In the genomic region with DNA sequence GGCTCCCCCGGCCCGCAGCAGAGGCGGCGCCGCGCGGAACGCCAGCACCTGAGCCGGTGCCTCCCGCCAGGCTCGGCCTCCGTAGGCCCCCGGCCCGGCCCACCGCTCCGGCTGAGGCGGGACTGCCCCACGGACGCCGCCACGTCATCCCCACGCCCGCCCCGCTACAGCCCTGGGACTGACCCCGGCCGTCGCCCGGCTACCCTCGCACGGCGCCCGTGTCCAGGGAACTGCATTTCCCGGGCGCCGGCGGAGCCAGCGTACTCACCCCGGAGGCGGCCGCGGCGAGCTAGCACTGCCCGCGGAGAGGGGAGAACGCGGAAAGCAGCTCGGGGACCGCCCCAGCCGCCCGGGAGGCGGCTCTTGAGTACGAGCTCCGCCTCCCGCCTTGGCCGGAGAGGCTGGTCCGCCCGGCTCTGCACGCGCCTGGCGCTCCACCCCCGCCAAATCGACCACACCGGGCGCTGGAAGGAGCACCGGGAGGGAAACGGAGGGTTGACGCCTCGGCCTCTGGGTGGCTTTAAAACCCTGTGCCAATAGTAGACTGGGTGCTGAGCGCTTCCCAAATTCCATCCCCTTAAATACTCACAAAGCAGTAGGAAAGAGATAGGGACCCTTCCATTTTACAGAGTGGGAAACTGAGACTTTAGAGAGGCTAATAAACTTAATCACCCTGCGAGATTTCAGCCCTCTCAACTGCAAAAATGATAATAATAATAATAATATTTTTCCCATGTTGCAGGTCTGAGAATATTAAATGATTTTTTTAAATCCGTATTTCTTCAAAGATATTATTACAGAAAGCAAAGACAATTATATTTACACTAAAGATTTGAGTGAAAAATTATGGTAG, we compare ENCODE assay signal across 8 cellular contexts. TPM values are rescaled to one million over a fixed set of nuclear protein-coding genes. Genes with fewer than 3 reads are reported as not detected.
DNase-seq lines count a peak whose midpoint lies in the region; ATAC-seq, FAIRE-seq and TF ChIP-seq lines count a peak whose summit lies in the region.

A gene with protein sequence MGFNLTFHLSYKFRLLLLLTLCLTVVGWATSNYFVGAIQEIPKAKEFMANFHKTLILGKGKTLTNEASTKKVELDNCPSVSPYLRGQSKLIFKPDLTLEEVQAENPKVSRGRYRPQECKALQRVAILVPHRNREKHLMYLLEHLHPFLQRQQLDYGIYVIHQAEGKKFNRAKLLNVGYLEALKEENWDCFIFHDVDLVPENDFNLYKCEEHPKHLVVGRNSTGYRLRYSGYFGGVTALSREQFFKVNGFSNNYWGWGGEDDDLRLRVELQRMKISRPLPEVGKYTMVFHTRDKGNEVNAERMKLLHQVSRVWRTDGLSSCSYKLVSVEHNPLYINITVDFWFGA (minus strand): TSS at position 297 of the 853 bp plus-strand sequence. CDS start 10,779 bp downstream, outside the sequence.

- ATAC-seq in HG02759 (IDR thresholded peaks at IDR 0.05; ENCODE audit: unreplicated experiment) (peak; percentile 89), heart left ventricle (peak; percentile 88 to 97 (median 96))

- peak within 1 kb of the TSS; percentile 93 for H3K4me3 Mint-ChIP-seq in type B pancreatic cell

- FAIRE-seq in GM12892 (lab: Jason Lieb, UNC) = peak; percentile 94

- no peaks in the 10 kb centered on the region for H3K9me3 ChIP-seq in heart left ventricle

- TF ChIP-seq POLR2A in GM12892 (IDR thresholded peaks at IDR 0.05; ENCODE audit: low read depth, low read length) (peak; percentile 91), heart left ventricle (IDR thresholded peaks at IDR 0.05) (peak; percentile 53 to 85)

- peak within 1 kb of the TSS; percentile 68 for H3K27ac ChIP-seq in adipose tissue (ENCODE audit: low read depth, low read length)
- peak within 1 kb of the TSS; percentile 75 to 97 (median 91) for H3K27ac ChIP-seq in heart left ventricle

- intact Hi-C loops in heart left ventricle (cut with DNase I) = loop anchor here in 4 of 10 donors (1.0 to 10.0 kb wide), 6 partner anchors 51 to 359 kb away; a partner anchor contains a TSS

- DNase-seq in GM12892 (ENCODE audit: insufficient read length) (peak; percentile 72), NCI-H128 (lab: John Stamatoyannopoulos, UW; ENCODE audit: unreplicated experiment) (peak; percentile 66), SW480 (ENCODE audit: low spot score) (peak; percentile 89), heart left ventricle (peak; percentile 89 to 93 (median 92)), pons (ENCODE audit: low spot score) (peak; percentile 76), type B pancreatic cell (ENCODE audit: extremely low spot score, unreplicated experiment) (peak; percentile 89)

- H3K27me3 Mint-ChIP-seq in type B pancreatic cell = no peaks in the 10 kb centered on the region

- no peaks in the 10 kb centered on the region for H3K9me3 Mint-ChIP-seq in type B pancreatic cell

- no peaks in the 10 kb centered on the region for H3K27me3 ChIP-seq in heart left ventricle

- 1 to 2% (median 2%) methylated on average over 61 to 71 of the region's 71 CpGs for WGBS in adipose tissue, 3 donors
- WGBS in heart left ventricle, 4 donors = 2 to 12% (median 3%) methylated on average over 10 to 71 of the region's 71 CpGs

- TF ChIP-seq CTCF in heart left ventricle (IDR thresholded peaks at IDR 0.05) (peak in 1 of 12 donors; percentile 6), type B pancreatic cell (conservative IDR thresholded peaks at IDR 0.05) (no peak)

- peaks cover 0 to 12% (median 8%) of the 10 kb centered on the region in 9 donors for H3K36me3 ChIP-seq in heart left ventricle

- peaks cover 7% of the 10 kb centered on the region for H3K36me3 Mint-ChIP-seq in type B pancreatic cell

- peaks cover 0 to 47% (median 23%) of the 10 kb centered on the region in 12 donors for H3K4me1 ChIP-seq in heart left ventricle

- peak within 1 kb of the TSS; percentile 88 for H3K27ac Mint-ChIP-seq in type B pancreatic cell

- peak within 1 kb of the TSS; percentile 45 to 92 (median 73) for H3K4me3 ChIP-seq in heart left ventricle

- H3K4me1 Mint-ChIP-seq in type B pancreatic cell (ENCODE audit: unreplicated experiment) = peaks cover 9% of the 10 kb centered on the region

RNA-seq across cellular contexts. Expression of the gene that starts here (rescaled TPM):
- 12.5 TPM for polyA plus RNA-seq in GM12892 (2012; ENCODE audit: missing spikeins)
- polyA plus RNA-seq in adipose tissue (10 to 100 TPM in 1 of 3 donors, 1 to 10 TPM in 2; 8.0 to 13.3 (median 9.2) TPM), heart left ventricle (10 to 100 TPM; 13.0 to 14.0 TPM)
- total RNA-seq in heart left ventricle (10 to 100 TPM in 6 of 9 donors, 1 to 10 TPM in 3; 8.1 to 15.9 (median 10.6) TPM), type B pancreatic cell (ENCODE audit: low replicate concordance) (23.9 and 37.2 TPM in 2 replicates)

Comparison
In these comparisons a context has a peak if more than half of its experiments do, and no peak if none do; other contexts are left out.
1. Peak in every context shown above with its lines: DNase-seq, ATAC-seq, H3K4me3 ChIP-seq and H3K27ac ChIP-seq.